Comparison of ENCODE assay signal across 18 cellular contexts in the genomic region with DNA sequence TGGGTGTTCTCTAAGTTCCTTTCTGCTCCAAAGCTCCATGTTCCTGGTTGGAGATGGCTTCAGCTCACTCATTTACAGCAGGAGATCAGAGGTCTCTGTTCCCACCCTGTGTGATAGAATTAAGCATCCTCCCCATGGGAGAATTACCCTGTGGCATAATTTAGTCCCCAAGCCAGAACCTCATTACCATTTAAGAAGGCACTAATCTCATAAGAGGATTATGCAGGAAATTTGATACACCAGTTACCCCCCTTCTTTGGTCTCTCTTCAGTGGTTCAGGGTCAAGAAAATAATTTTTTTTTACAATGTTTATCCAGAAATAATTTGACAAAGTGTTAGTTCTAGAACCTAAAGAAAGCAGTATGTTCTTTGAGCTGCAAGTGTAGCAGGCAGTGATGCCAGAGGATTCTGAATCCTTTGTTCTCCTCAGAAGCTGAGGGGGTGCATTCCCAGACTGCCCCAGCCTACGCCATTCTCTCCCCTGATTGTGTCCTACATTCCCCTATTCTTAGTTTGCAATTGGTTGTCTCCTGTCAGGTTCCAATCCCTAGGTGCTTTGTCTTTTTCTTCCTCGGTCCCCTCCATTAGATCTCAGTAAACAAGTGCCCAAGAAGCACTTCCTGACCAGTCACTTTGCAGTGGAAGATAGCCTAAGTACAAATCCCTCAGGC.
DNase-seq lines count a peak whose midpoint lies in the region; ATAC-seq and TF ChIP-seq lines count a peak whose summit lies in the region.
"Had no signal": no experiment of that assay in that cellular context is flagged by ENCODE, and none has a peak within 500 bp of the region (broad histone marks: within the 10 kb centered on the region; RNA-seq: fewer than 3 reads in every experiment).

No MANE protein-coding gene starts in this region.

- CTCF ChIA-PET in WTC11 (lab: Charles Lee): interaction anchor here (2.2 kb wide), 1 partner anchor 10 kb away, joined by 7 read pairs; no protein-coding TSS in a partner anchor

- 80% methylated on average over 2 of the region's 2 CpGs for WGBS in suprapubic skin

- peaks cover 3% of the 10 kb centered on the region; the same call in 1 of the 2 replicates for H3K9me3 Mint-ChIP-seq in WTC11
- H3K9me3 Mint-ChIP-seq: activated CD4-positive, alpha-beta memory T cell treated with anti-CD3 and anti-CD28 coated beads, Interleukin-2, amount 10 ng/mL, durations not matched to agents 7 days and 5 days; activated T-cell treated with anti-CD3 and anti-CD28 coated beads, Interleukin-2, amount 50 U/mL, for 4 hours; CD4-positive, alpha-beta T cell; dendritic cell treated with granulocyte-macrophage colony-stimulating factor and Interleukin-4, amounts not matched to agents 40 ng/mL and 50 ng/mL, for 4 days; T-cell had no signal

- H3K9me3 ChIP-seq in suprapubic skin: no peaks in the 10 kb centered on the region
- H3K9me3 ChIP-seq: breast epithelium had no signal

- H3K27ac ChIP-seq in suprapubic skin: peak overlapping the region; percentile 25
- H3K27ac ChIP-seq: foreskin keratinocyte had no signal

- H3K27me3 ChIP-seq in suprapubic skin: no peaks in the 10 kb centered on the region
- H3K27me3 ChIP-seq: breast epithelium, foreskin keratinocyte had no signal

- no peaks in the 10 kb centered on the region for H3K36me3 ChIP-seq in suprapubic skin
- H3K36me3 ChIP-seq: breast epithelium had no signal

- no peak for TF ChIP-seq POLR2A in suprapubic skin (IDR thresholded peaks at IDR 0.05)

- DNase-seq in NCI-H510A treated with DMSO at 0.1 percent for 48 hours (lab: John Stamatoyannopoulos, UW) (peak; percentile 70), NCI-H510A (lab: John Stamatoyannopoulos, UW) (no peak), NCI-H2107 (lab: John Stamatoyannopoulos, UW) (peak; percentile 15), WTC11 (ENCODE audit: low spot score) (no peak), suprapubic skin (ENCODE audit: low spot score in 2 of 2) (peak in 1 of 2 donors; percentile 3), NCI-H2029 treated with DMSO at 0.1 percent for 48 hours (lab: John Stamatoyannopoulos, UW) (no peak)
- no peak for DNase-seq in activated naive CD4-positive, alpha-beta T cell (lab: John Stamatoyannopoulos, UW)
- DNase-seq: activated CD4-positive, alpha-beta memory T cell treated with anti-CD3 and anti-CD28 coated beads, Interleukin-2, amount 10 ng/mL, durations not matched to agents 7 days and 5 days; activated T-cell treated with anti-CD3 and anti-CD28 coated beads, Interleukin-2, amount 50 U/mL, for 4 hours; CD4-positive, alpha-beta T cell; foreskin keratinocyte; kidney glomerular epithelial cell; stimulated activated naive CD4-positive, alpha-beta T cell; T-cell; trophoblast cell had no signal

- no peak overlapping the region for H3K4me3 ChIP-seq in suprapubic skin
- H3K4me3 ChIP-seq: breast epithelium had no signal

- POLR2A ChIA-PET in WTC11 (lab: Charles Lee): no interaction called here

- H3K27ac Mint-ChIP-seq in WTC11: no peak overlapping the region
- H3K27ac Mint-ChIP-seq: activated CD4-positive, alpha-beta memory T cell treated with anti-CD3 and anti-CD28 coated beads, Interleukin-2, amount 10 ng/mL, durations not matched to agents 7 days and 5 days; CD4-positive, alpha-beta T cell; dendritic cell treated with granulocyte-macrophage colony-stimulating factor and Interleukin-4, amounts not matched to agents 40 ng/mL and 50 ng/mL, for 4 days; T-cell had no signal

- no peak overlapping the region for H3K4me3 Mint-ChIP-seq in WTC11
- H3K4me3 Mint-ChIP-seq: activated CD4-positive, alpha-beta memory T cell treated with anti-CD3 and anti-CD28 coated beads, Interleukin-2, amount 10 ng/mL, durations not matched to agents 7 days and 5 days; activated T-cell treated with anti-CD3 and anti-CD28 coated beads, Interleukin-2, amount 50 U/mL, for 4 hours; CD4-positive, alpha-beta T cell; dendritic cell treated with granulocyte-macrophage colony-stimulating factor and Interleukin-4, amounts not matched to agents 40 ng/mL and 50 ng/mL, for 4 days; T-cell had no signal

- no peaks in the 10 kb centered on the region for H3K27me3 Mint-ChIP-seq in WTC11 (ENCODE audit: low read depth)
- H3K27me3 Mint-ChIP-seq: activated CD4-positive, alpha-beta memory T cell treated with anti-CD3 and anti-CD28 coated beads, Interleukin-2, amount 10 ng/mL, durations not matched to agents 7 days and 5 days; CD4-positive, alpha-beta T cell; dendritic cell treated with granulocyte-macrophage colony-stimulating factor and Interleukin-4, amounts not matched to agents 40 ng/mL and 50 ng/mL, for 4 days; T-cell had no signal

- H3K36me3 Mint-ChIP-seq in WTC11: no peaks in the 10 kb centered on the region
- H3K36me3 Mint-ChIP-seq: T-cell had no signal

- ATAC-seq in WTC11 (peak; percentile 66), HG03159 (IDR thresholded peaks at IDR 0.05; ENCODE audit: unreplicated experiment) (no peak)
- ATAC-seq: activated T-cell treated with anti-CD3 and anti-CD28 coated beads, Interleukin-2, amount 50 U/mL, for 4 hours; foreskin keratinocyte; T-cell had no signal

- no peak for TF ChIP-seq EP300 in suprapubic skin (IDR thresholded peaks at IDR 0.05)

- TF ChIP-seq CTCF in WTC11 (IDR thresholded peaks at IDR 0.05) (no peak), suprapubic skin (IDR thresholded peaks at IDR 0.05) (no peak)

- H3K4me1 Mint-ChIP-seq in WTC11: peaks cover 49% of the 10 kb centered on the region
- H3K4me1 Mint-ChIP-seq: activated CD4-positive, alpha-beta memory T cell treated with anti-CD3 and anti-CD28 coated beads, Interleukin-2, amount 10 ng/mL, durations not matched to agents 7 days and 5 days had no signal

- peaks cover 44% of the 10 kb centered on the region for H3K4me1 ChIP-seq in suprapubic skin

TF ChIP-seq in WTC11, 78 proteins besides CTCF, POLR2A, EP300 and RAD21:
- TF ChIP-seq OVOL2 (CRISPR knock-in tag; IDR thresholded peaks at IDR 0.05; ENCODE audit: borderline replicate concordance): no peak
- TF ChIP-seq EMX1 (CRISPR knock-in tag; IDR thresholded peaks at IDR 0.05): no peak
- no peak for TF ChIP-seq ZNF423 (CRISPR knock-in tag; IDR thresholded peaks at IDR 0.05)
- no peak for TF ChIP-seq ZNF219 (CRISPR knock-in tag; IDR thresholded peaks at IDR 0.05; ENCODE audit: borderline replicate concordance)
- no peak for TF ChIP-seq NR1H2 (CRISPR knock-in tag; IDR thresholded peaks at IDR 0.05)
- no peak for TF ChIP-seq ELF4 (CRISPR knock-in tag; IDR thresholded peaks at IDR 0.05; ENCODE audit: low read depth)

Comparison
In these comparisons a context has a peak if more than half of its experiments do, and no peak if none do; other contexts are left out.
1. DNase-seq: peak in NCI-H510A treated with DMSO at 0.1 percent for 48 hours (single experiment) and NCI-H2107 (single experiment); none in NCI-H510A (single experiment), WTC11 (single experiment), activated naive CD4-positive, alpha-beta T cell (0 of 4) and NCI-H2029 treated with DMSO at 0.1 percent for 48 hours (single experiment).